2 cellular contexts compared by ENCODE assay signal in genomic region chr10:35075228-35075627, GRCh38.
TF ChIP-seq lines count a peak whose summit lies in the region.

No MANE protein-coding gene starts in this region.

TF ChIP-seq in IMR-90, 13 proteins besides CTCF, POLR2A, EP300 and RAD21:
- TF ChIP-seq BHLHE40 (IDR thresholded peaks at IDR 0.05; ENCODE audit: low read depth, low read length) (no peak), MAZ (IDR thresholded peaks at IDR 0.05; ENCODE audit: borderline replicate concordance, low read depth, low read length) (no peak), SMC3 (IDR thresholded peaks at IDR 0.05; ENCODE audit: low read depth, low read length) (no peak), CHD1 (IDR thresholded peaks at IDR 0.05; ENCODE audit: low read depth, low read length) (no peak), CEBPB (IDR thresholded peaks at IDR 0.05; ENCODE audit: low read depth, low read length) (no peak), USF2 (IDR thresholded peaks at IDR 0.05; ENCODE audit: low read depth, low read length) (no peak), FOS (IDR thresholded peaks at IDR 0.05; ENCODE audit: low read depth, low read length) (no peak), RFX5 (IDR thresholded peaks at IDR 0.05; ENCODE audit: low read depth, low read length) (no peak), RCOR1 (IDR thresholded peaks at IDR 0.05; ENCODE audit: insufficient replicate concordance, low read length) (no peak), ELK1 (IDR thresholded peaks at IDR 0.05; ENCODE audit: borderline replicate concordance, low read depth, low read length) (no peak), MAFK (IDR thresholded peaks at IDR 0.05; ENCODE audit: low read depth, low read length) (no peak), MXI1 (IDR thresholded peaks at IDR 0.05; ENCODE audit: borderline replicate concordance, low read depth, low read length) (no peak), NFE2L2 (IDR thresholded peaks at IDR 0.05; ENCODE audit: low read depth, low read length) (no peak)
TF ChIP-seq in IMR-90: peak in this region for 0.

TF ChIP-seq in K562, 482 proteins besides CTCF, POLR2A, EP300 and RAD21:
- no peak for TF ChIP-seq NFE2 (IDR thresholded peaks at IDR 0.05; ENCODE audit: low read depth)
- TF ChIP-seq MEIS2 (IDR thresholded peaks at IDR 0.05; ENCODE audit: partially characterized antibody): peak; percentile 73
TF ChIP-seq in K562: peak in this region for 1.
